ENCODE assay signal across 14 cellular contexts in the genomic region with DNA sequence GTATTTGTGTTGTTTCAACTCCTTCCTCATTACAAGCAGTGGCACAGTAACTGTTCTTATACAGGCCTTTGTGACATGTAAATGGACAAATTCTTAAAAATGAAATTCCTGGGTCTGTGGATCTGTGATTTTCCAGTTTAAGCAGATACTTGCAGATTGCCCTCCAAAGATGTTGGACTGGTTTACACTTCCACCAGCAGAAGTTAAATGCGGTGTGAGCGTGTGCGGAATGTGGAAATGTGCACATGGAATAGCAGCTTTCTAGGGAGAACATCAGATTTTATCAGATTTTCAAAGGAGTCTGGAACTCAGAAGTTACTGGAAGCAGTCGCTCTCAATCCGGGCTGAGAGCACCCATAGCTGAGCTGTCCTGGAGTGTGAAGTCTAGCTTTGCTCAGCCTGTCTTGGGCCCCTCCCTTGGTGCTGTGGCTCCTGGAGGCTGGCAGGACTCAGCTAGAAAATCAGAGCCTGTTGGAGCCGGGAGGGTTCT.
"Had no signal": no experiment of that assay in that cellular context is flagged by ENCODE, and none has a peak within 500 bp of the region (broad histone marks: within the 10 kb centered on the region; RNA-seq: fewer than 3 reads in every experiment).

No MANE protein-coding gene starts in this region.

- H3K4me3 ChIP-seq: lower lobe of right lung, upper lobe of right lung had no signal

- H3K9me3 Mint-ChIP-seq: activated CD4-positive, alpha-beta T cell treated with anti-CD3 and anti-CD28 coated beads, Interleukin-2, amount 10 ng/mL, durations not matched to agents 7 days and 5 days; activated naive CD8-positive, alpha-beta T cell treated with anti-CD3 and anti-CD28 coated beads, Interleukin-2, amount 50 U/mL, for 24 hours; mesothelial cell of epicardium; neural crest cell had no signal

- H3K36me3 Mint-ChIP-seq: mesothelial cell of epicardium had no signal

- H3K27me3 ChIP-seq: upper lobe of right lung had no signal

- H3K4me3 Mint-ChIP-seq: activated CD4-positive, alpha-beta T cell treated with anti-CD3 and anti-CD28 coated beads, Interleukin-2, amount 10 ng/mL, durations not matched to agents 7 days and 5 days; activated naive CD8-positive, alpha-beta T cell treated with anti-CD3 and anti-CD28 coated beads, Interleukin-2, amount 50 U/mL, for 24 hours; mesothelial cell of epicardium; neural crest cell had no signal

- H3K27ac Mint-ChIP-seq: activated CD4-positive, alpha-beta T cell treated with anti-CD3 and anti-CD28 coated beads, Interleukin-2, amount 10 ng/mL, durations not matched to agents 7 days and 5 days; activated naive CD8-positive, alpha-beta T cell treated with anti-CD3 and anti-CD28 coated beads, Interleukin-2, amount 50 U/mL, for 24 hours; mesothelial cell of epicardium had no signal

- H3K27me3 Mint-ChIP-seq: activated CD4-positive, alpha-beta T cell treated with anti-CD3 and anti-CD28 coated beads, Interleukin-2, amount 10 ng/mL, durations not matched to agents 7 days and 5 days; activated naive CD8-positive, alpha-beta T cell treated with anti-CD3 and anti-CD28 coated beads, Interleukin-2, amount 50 U/mL, for 24 hours had no signal

- ATAC-seq: activated naive CD8-positive, alpha-beta T cell treated with anti-CD3 and anti-CD28 coated beads, Interleukin-2, amount 50 U/mL, for 24 hours had no signal

- H3K27ac ChIP-seq: lower lobe of right lung, upper lobe of right lung had no signal

- H3K4me1 Mint-ChIP-seq: mesothelial cell of epicardium had no signal

- H3K4me1 ChIP-seq: lower lobe of right lung had no signal

- DNase-seq: activated CD4-positive, alpha-beta T cell treated with anti-CD3 and anti-CD28 coated beads, Interleukin-2, amount 10 ng/mL, durations not matched to agents 7 days and 5 days; activated CD8-positive, alpha-beta memory T cell treated with anti-CD3 and anti-CD28 coated beads for 24 hours; activated gamma-delta T cell treated with Interleukin-2 at 50 U/mL for 16 hours; activated naive CD8-positive, alpha-beta T cell treated with anti-CD3 and anti-CD28 coated beads, Interleukin-2, amount 50 U/mL, for 24 hours; aorta; kidney glomerular epithelial cell; stimulated activated CD4-positive, alpha-beta T cell treated with anti-CD3 and anti-CD28 coated beads, Interleukin-15, amount 100 ng/mL, for 24 hours; stimulated activated CD4-positive, alpha-beta T cell treated with anti-CD3 and anti-CD28 coated beads, Interleukin-4, amount 100 ng/mL, for 1 hour; stimulated activated naive CD4-positive, alpha-beta T cell treated with Interleukin-2 at 50 U/mL for 16 hours; SW 1271; upper lobe of right lung had no signal

- H3K9me3 ChIP-seq: lower lobe of right lung, upper lobe of right lung had no signal
